1 cellular context compared by ENCODE assay signal in the genomic region with DNA sequence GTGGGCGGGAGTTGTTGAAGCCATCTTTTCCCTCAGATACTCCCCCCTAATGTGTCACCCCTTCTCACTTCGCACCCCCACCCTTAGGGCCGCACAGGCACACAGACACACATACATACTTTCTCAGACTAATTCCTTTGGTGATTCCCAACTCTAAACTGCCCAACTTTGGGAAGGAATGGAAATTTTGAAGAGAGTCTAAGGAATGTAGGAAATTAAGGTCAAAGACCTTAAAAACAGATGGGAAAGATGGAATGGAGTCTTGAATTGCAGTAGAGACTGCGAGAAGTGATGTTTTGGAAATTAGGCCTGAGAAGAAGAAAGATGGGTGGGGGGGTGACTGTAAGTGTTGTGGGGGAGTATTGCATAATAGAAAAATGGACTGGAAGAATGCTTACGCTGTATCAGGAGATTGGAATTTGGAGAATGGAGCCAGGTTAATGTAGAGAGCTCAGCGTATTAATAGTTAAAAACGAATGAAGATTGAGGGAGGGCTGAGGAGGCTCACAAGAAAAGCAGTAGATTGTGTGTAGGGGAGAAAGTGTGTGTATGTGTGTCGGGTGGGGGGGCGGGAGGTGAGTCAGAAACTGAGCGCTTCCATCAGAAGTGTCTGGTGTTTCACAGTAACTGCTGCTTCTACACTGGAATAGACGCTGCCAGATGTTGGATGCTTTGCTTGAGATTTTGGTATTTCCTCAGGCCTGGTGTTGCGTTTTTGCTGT.
TF ChIP-seq lines count a peak whose summit lies in the region.

No MANE protein-coding gene starts in this region.

TF ChIP-seq in WTC11, 78 proteins besides CTCF, POLR2A, EP300 and RAD21 (continued from another document):
- TF ChIP-seq, protein P1, sequence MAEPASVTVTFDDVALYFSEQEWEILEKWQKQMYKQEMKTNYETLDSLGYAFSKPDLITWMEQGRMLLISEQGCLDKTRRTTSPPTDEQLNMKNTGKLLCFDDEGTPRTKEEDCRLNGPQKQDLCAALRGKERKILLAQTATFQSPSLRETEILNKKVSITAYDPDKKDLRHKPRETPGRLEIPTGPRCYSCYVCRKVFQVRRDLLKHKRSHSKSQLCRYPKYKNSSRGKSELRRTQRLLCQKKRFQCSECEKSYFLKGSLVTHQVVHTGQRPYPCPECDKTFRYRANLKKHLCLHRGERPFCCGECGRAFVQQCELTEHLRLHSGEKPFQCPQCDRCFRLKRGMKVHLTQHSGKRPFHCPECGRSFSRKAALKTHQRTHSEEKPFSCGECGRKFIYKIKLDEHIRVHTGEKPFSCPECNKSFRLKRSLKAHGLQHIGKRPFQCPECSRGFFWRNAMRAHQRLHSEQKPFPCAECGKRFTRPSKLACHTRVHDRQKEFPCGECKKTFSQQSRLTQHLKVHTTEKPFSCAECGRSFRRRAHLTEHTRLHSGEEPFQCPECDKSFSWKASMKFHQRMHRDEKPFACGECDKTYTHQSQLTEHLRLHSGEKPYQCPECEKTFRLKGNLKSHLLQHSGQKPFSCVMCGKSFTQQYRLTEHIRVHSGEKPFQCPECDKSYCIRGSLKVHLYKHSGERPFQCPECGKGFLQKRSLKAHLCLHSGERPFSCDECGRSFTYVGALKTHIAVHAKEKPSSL (CRISPR knock-in tag; conservative IDR thresholded peaks at IDR 0.05), result no peak
- no peak for TF ChIP-seq FOXJ3 (CRISPR knock-in tag; IDR thresholded peaks at IDR 0.05; ENCODE audit: borderline replicate concordance)
